In the genomic region with DNA sequence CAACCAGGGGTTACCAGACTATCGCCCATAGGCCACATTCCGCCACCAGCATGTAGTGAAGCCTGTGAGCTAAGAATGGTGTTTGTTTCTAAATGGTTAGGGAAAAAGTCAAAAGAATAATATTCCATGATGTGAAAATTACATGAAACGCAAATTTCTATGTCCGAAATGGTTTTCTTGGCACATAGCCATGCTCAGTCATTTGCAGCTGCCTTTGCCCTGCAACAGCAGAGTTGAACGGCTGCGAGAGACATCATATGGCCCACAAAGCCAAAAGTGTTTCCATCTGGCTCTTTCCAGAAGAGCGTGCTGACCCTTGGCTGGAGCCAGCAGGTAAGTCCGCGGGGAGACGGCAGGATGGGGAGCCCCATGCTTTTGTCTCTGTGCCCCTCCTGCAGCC, we compare ENCODE assay signal across 17 cellular contexts.
DNase-seq lines count a peak whose midpoint lies in the region; ATAC-seq, FAIRE-seq and TF ChIP-seq lines count a peak whose summit lies in the region.
"Had no signal": no experiment of that assay in that cellular context is flagged by ENCODE, and none has a peak within 500 bp of the region (broad histone marks: within the 10 kb centered on the region; RNA-seq: fewer than 3 reads in every experiment).

No MANE protein-coding gene starts in this region.

- H2AFZ ChIP-seq in neuronal stem cell (ENCODE audit: low read length) = no peak overlapping the region

- peak overlapping the region; percentile 53 for H3K27ac Mint-ChIP-seq in CD4-positive, alpha-beta T cell

- peaks cover 68% of the 10 kb centered on the region for H3K36me3 Mint-ChIP-seq in CD4-positive, alpha-beta T cell (ENCODE audit: low read depth)

- no peaks in the 10 kb centered on the region for H3K9me3 ChIP-seq in CD4-positive, alpha-beta T cell (ENCODE audit: control insufficient read depth, low read length)
- no peaks in the 10 kb centered on the region for H3K9me3 ChIP-seq in neuronal stem cell (replicated peaks in 1 of 2; ENCODE audit: control insufficient read depth in 2 of 2, insufficient read depth in 1 of 2, low read depth in 1 of 2, low read length in 2 of 2)

- no peak overlapping the region for H3K18ac ChIP-seq in neuronal stem cell (ENCODE audit: low read length)

- no peak for FAIRE-seq in D721Med (lab: Jason Lieb, UNC)
- FAIRE-seq: H54, RCC 7860 had no signal

- no peak overlapping the region for H3K4ac ChIP-seq in neuronal stem cell (ENCODE audit: low read length)

- no peak overlapping the region for H3K4me3 ChIP-seq in neuronal stem cell (ENCODE audit: low read length in 2 of 2)

- no peaks in the 10 kb centered on the region for H3K79me1 ChIP-seq in neuronal stem cell (ENCODE audit: low read depth, low read length)

- no peak for DNase-seq in CD4-positive, alpha-beta T cell
- DNase-seq in NCI-H1105 (lab: John Stamatoyannopoulos, UW) = peak; percentile 32
- peak; percentile 64 for DNase-seq in brain pericyte (ENCODE audit: low read depth, low spot score)
- no peak for DNase-seq in neuronal stem cell (ENCODE audit: low spot score)
- DNase-seq in D721Med (ENCODE audit: insufficient read length, low spot score) = no peak
- DNase-seq in germinal center (ENCODE audit: low spot score) = no peak
- no peak for DNase-seq in activated gamma-delta T cell (lab: John Stamatoyannopoulos, UW)
- DNase-seq: AML-193; CD4-positive, alpha-beta memory T cell; MM.1S; NCI-H1436; NCI-H446; NCI-H774; SIG-M5 had no signal

- H2BK12ac ChIP-seq in neuronal stem cell (ENCODE audit: low read length) = no peak overlapping the region

- CTCF ChIA-PET in CD4-positive, alpha-beta T cell (lab: Charles Lee) = no interaction called here

- no peaks in the 10 kb centered on the region for H3K9me3 Mint-ChIP-seq in CD4-positive, alpha-beta T cell
- H3K9me3 Mint-ChIP-seq: CD4-positive, alpha-beta memory T cell had no signal

- H3K23ac ChIP-seq in neuronal stem cell (ENCODE audit: low read depth, low read length, poor library complexity) = peak overlapping the region; percentile 10

- WGBS in neuronal stem cell (ENCODE audit: extremely low coverage in 2 of 2, insufficient read length in 2 of 2, insufficient replicate concordance in 1 of 2), 2 donors = no CpG with 5 or more reads among the region's 10 CpGs

- no peak for ATAC-seq in CD4-positive, alpha-beta T cell (ENCODE audit: poor library complexity)
- ATAC-seq in GM19351 (IDR thresholded peaks at IDR 0.05; ENCODE audit: unreplicated experiment) = no peak

- POLR2A ChIA-PET in CD4-positive, alpha-beta T cell (lab: Charles Lee) = interaction anchor here (1.2 kb wide), 1 partner anchor 55 kb away, joined by 3 read pairs; no protein-coding TSS in a partner anchor

- no peak overlapping the region for H3K4me3 Mint-ChIP-seq in CD4-positive, alpha-beta T cell
- H3K4me3 Mint-ChIP-seq: CD4-positive, alpha-beta memory T cell had no signal

- H3K27me3 ChIP-seq in CD4-positive, alpha-beta T cell (ENCODE audit: control insufficient read depth, insufficient read depth, low read length) = no peaks in the 10 kb centered on the region
- no peaks in the 10 kb centered on the region for H3K27me3 ChIP-seq in neuronal stem cell (ENCODE audit: control insufficient read depth in 3 of 3, insufficient read depth in 3 of 3, low read depth in 1 of 3, low read length in 3 of 3)

- no peak overlapping the region for H3K27ac ChIP-seq in CD4-positive, alpha-beta T cell (ENCODE audit: low read depth, low read length)
- no peak overlapping the region for H3K27ac ChIP-seq in neuronal stem cell (replicated peaks; ENCODE audit: low read length)

- no peaks in the 10 kb centered on the region for H3K27me3 Mint-ChIP-seq in CD4-positive, alpha-beta T cell
- H3K27me3 Mint-ChIP-seq: CD4-positive, alpha-beta memory T cell had no signal

- intact Hi-C loops in CD4-positive, alpha-beta T cell (cut with DNase I, micrococcal nuclease) = loop anchor here in 1 of 2 experiments (5.0 kb wide), 1 partner anchor 160 kb away; no protein-coding TSS in a partner anchor

- no peak overlapping the region for H2BK120ac ChIP-seq in neuronal stem cell (ENCODE audit: low read depth, low read length)

- TF ChIP-seq CTCF in CD4-positive, alpha-beta T cell (IDR thresholded peaks at IDR 0.05) = no peak
- no peak for TF ChIP-seq CTCF in D721Med (IDR thresholded peaks at IDR 0.05; ENCODE audit: insufficient read depth, missing control alignments)

- no peak overlapping the region for H3K9ac ChIP-seq in neuronal stem cell (ENCODE audit: low read depth, low read length, poor library complexity)

- H2BK15ac ChIP-seq in neuronal stem cell (ENCODE audit: low read length) = no peak overlapping the region

- no peak overlapping the region for H4K91ac ChIP-seq in neuronal stem cell (ENCODE audit: low read depth, low read length, poor library complexity)

- no peak overlapping the region for H3K14ac ChIP-seq in neuronal stem cell (ENCODE audit: low read length)

- H2BK5ac ChIP-seq in neuronal stem cell (ENCODE audit: low read length) = no peak overlapping the region

- H3K36me3 ChIP-seq in neuronal stem cell (replicated peaks in 1 of 2; ENCODE audit: control insufficient read depth in 2 of 2, insufficient read depth in 2 of 2, low read length in 2 of 2) = peaks cover 6 to 86% of the 10 kb centered on the region in 2 donors

- no peak overlapping the region for H3K4me2 ChIP-seq in neuronal stem cell (ENCODE audit: insufficient read depth, low read length, poor library complexity, severe bottlenecking)

- no peaks in the 10 kb centered on the region for H3K4me1 ChIP-seq in neuronal stem cell (ENCODE audit: control insufficient read depth in 2 of 2, insufficient read depth in 1 of 2, low read depth in 1 of 2, low read length in 2 of 2)

- no peak overlapping the region for H2AK5ac ChIP-seq in neuronal stem cell (ENCODE audit: low read depth, low read length)

- no peaks in the 10 kb centered on the region for H3K4me1 Mint-ChIP-seq in CD4-positive, alpha-beta T cell (ENCODE audit: low read depth)

- no peak overlapping the region for H4K8ac ChIP-seq in neuronal stem cell (ENCODE audit: low read depth, low read length)

Comparison
In these comparisons a context has a peak if more than half of its experiments do, and no peak if none do; other contexts are left out.
1. DNase-seq: peak in NCI-H1105 (single experiment) and brain pericyte (single experiment); none in CD4-positive, alpha-beta T cell (0 of 10), neuronal stem cell (single experiment), D721Med (single experiment), germinal center (single experiment) and activated gamma-delta T cell (single experiment).